1 cellular context compared by ENCODE assay signal in genomic region chr17:64028874-64029464, GRCh38.
TF ChIP-seq lines count a peak whose summit lies in the region.

No MANE protein-coding gene starts in this region.

TF ChIP-seq in SK-N-SH, 30 proteins besides CTCF, POLR2A, EP300 and RAD21 (continued from another document):
- TF ChIP-seq, protein P1, sequence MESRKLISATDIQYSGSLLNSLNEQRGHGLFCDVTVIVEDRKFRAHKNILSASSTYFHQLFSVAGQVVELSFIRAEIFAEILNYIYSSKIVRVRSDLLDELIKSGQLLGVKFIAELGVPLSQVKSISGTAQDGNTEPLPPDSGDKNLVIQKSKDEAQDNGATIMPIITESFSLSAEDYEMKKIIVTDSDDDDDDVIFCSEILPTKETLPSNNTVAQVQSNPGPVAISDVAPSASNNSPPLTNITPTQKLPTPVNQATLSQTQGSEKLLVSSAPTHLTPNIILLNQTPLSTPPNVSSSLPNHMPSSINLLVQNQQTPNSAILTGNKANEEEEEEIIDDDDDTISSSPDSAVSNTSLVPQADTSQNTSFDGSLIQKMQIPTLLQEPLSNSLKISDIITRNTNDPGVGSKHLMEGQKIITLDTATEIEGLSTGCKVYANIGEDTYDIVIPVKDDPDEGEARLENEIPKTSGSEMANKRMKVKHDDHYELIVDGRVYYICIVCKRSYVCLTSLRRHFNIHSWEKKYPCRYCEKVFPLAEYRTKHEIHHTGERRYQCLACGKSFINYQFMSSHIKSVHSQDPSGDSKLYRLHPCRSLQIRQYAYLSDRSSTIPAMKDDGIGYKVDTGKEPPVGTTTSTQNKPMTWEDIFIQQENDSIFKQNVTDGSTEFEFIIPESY (IDR thresholded peaks at IDR 0.05; ENCODE audit: borderline replicate concordance, low read depth), result no peak
- TF ChIP-seq GABPA (IDR thresholded peaks at IDR 0.05; ENCODE audit: low read depth), result no peak
- no peak for TF ChIP-seq TAF1 (IDR thresholded peaks at IDR 0.05; ENCODE audit: borderline replicate concordance, low read depth, low read length)
- TF ChIP-seq RXRA (IDR thresholded peaks at IDR 0.05; ENCODE audit: borderline replicate concordance, low read depth), result no peak
- TF ChIP-seq, protein P2, sequence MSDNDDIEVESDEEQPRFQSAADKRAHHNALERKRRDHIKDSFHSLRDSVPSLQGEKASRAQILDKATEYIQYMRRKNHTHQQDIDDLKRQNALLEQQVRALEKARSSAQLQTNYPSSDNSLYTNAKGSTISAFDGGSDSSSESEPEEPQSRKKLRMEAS (IDR thresholded peaks at IDR 0.05; ENCODE audit: low read depth), result no peak
- TF ChIP-seq RFX5 (IDR thresholded peaks at IDR 0.05; ENCODE audit: low read length), result no peak; the same call in 1 of the 2 replicates
- no peak for TF ChIP-seq JUND (IDR thresholded peaks at IDR 0.05)
- TF ChIP-seq, protein P3, sequence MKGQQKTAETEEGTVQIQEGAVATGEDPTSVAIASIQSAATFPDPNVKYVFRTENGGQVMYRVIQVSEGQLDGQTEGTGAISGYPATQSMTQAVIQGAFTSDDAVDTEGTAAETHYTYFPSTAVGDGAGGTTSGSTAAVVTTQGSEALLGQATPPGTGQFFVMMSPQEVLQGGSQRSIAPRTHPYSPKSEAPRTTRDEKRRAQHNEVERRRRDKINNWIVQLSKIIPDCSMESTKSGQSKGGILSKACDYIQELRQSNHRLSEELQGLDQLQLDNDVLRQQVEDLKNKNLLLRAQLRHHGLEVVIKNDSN (IDR thresholded peaks at IDR 0.05; ENCODE audit: borderline replicate concordance, low read depth), result no peak
- no peak for TF ChIP-seq SIN3A (IDR thresholded peaks at IDR 0.05; ENCODE audit: borderline replicate concordance, low read depth, low read length)
- no peak for TF ChIP-seq FOXJ3 (CRISPR knock-in tag; IDR thresholded peaks at IDR 0.05)
- no peak for TF ChIP-seq MEF2A (IDR thresholded peaks at IDR 0.05; ENCODE audit: borderline replicate concordance, low read depth)
- TF ChIP-seq FOSL2 (IDR thresholded peaks at IDR 0.05; ENCODE audit: borderline replicate concordance, low read depth), result no peak
